Comparison of ENCODE assay signal across 12 cellular contexts in the genomic region with DNA sequence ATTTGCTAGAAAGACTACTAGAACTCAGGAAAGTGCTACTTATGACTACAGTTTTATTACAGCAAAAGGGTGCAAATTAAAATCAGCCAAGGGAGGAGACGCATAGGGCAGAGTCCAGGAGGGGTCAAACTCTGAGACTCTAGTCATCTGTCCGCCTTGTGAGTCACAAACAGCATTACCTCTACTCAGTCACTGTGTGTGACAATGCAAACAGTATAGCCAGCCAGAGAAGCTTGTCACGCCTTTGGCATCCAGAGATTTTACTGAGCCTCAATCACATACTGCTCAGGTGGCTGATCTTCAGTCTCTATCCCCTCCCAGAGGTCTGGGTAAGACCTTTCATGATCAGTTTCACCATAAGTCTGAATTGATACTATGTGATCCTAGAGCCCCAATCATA. TPM values are rescaled to one million over a fixed set of nuclear protein-coding genes. Genes with fewer than 3 reads are reported as not detected.
DNase-seq lines count a peak whose midpoint lies in the region; ATAC-seq and TF ChIP-seq lines count a peak whose summit lies in the region.
"Had no signal": no experiment of that assay in that cellular context is flagged by ENCODE, and none has a peak within 500 bp of the region (broad histone marks: within the 10 kb centered on the region; RNA-seq: fewer than 3 reads in every experiment).

No MANE protein-coding gene starts in this region.

- H3K9me3 ChIP-seq in Peyer's patch (peaks cover 0 to 6% (median 2%) of the 10 kb centered on the region in 4 donors), transverse colon (peaks cover 3 to 7% of the 10 kb centered on the region in 2 donors)
- H3K9me3 ChIP-seq: SJSA1 had no signal

- TF ChIP-seq POLR2A in Peyer's patch (IDR thresholded peaks at IDR 0.05) (no peak), transverse colon (IDR thresholded peaks at IDR 0.05) (no peak)

- in situ Hi-C loops in transverse colon (cut with MboI; ENCODE audit: low pct_ligation_motif_present in 1 of 4, low pct_unique_long_range_greater_than_20kb in 1 of 4, low sequenced_read_pairs in 3 of 4): no loop called here

- 62 to 100% methylated on average over 1 to 3 of the region's 3 CpGs for WGBS in transverse colon (ENCODE audit: low coverage in 1 of 2), 2 donors

- ATAC-seq in left colon: peak; percentile 99

- TF ChIP-seq CTCF in Peyer's patch (IDR thresholded peaks at IDR 0.05): peak in 2 of 6 experiments; percentile 24 to 32
- TF ChIP-seq CTCF in transverse colon (IDR thresholded peaks at IDR 0.05): no peak

- H3K27ac ChIP-seq in Peyer's patch (peak overlapping the region in 3 of 4 donors; percentile 27 to 77 (median 54)), transverse colon (peak overlapping the region; percentile 14 to 67 (median 53))
- H3K27ac ChIP-seq: BLaER1 treated with 17β-estradiol and CSF1 and Interleukin-3, amounts not matched to agents 10 nM and 100 nM; SJSA1 had no signal

- H3K4me1 ChIP-seq in Peyer's patch (no peaks in the 10 kb centered on the region), transverse colon (peaks cover 0 to 5% (median 0%) of the 10 kb centered on the region in 4 donors)
- H3K4me1 ChIP-seq: BLaER1 treated with 17β-estradiol and CSF1 and Interleukin-3, amounts not matched to agents 10 nM and 100 nM; SJSA1 had no signal

- H3K27me3 ChIP-seq in Peyer's patch: no peaks in the 10 kb centered on the region
- no peaks in the 10 kb centered on the region for H3K27me3 ChIP-seq in transverse colon
- H3K27me3 ChIP-seq: BLaER1 treated with 17β-estradiol and CSF1 and Interleukin-3, amounts not matched to agents 10 nM and 100 nM; SJSA1 had no signal

- TF ChIP-seq EP300 in transverse colon (IDR thresholded peaks at IDR 0.05; ENCODE audit: low read depth): no peak

- H3K36me3 ChIP-seq in Peyer's patch (no peaks in the 10 kb centered on the region), transverse colon (no peaks in the 10 kb centered on the region)
- H3K36me3 ChIP-seq: SJSA1 had no signal

- H3K4me3 ChIP-seq in Peyer's patch (no peak overlapping the region), transverse colon (no peak overlapping the region)
- H3K4me3 ChIP-seq: BLaER1 treated with 17β-estradiol and CSF1 and Interleukin-3, amounts not matched to agents 10 nM and 100 nM; SJSA1 had no signal

- DNase-seq in HK-2 (ENCODE audit: unreplicated experiment) (peak; percentile 0), Peyer's patch (peak in 2 of 3 donors; percentile 63 to 81), left colon (peak; percentile 40 to 50), transverse colon (peak; percentile 51), SK-N-DZ (ENCODE audit: low spot score) (no peak), NCI-H82 (lab: John Stamatoyannopoulos, UW) (no peak), NCI-H1092 (lab: John Stamatoyannopoulos, UW) (no peak), GOT3 (lab: John Stamatoyannopoulos, UW) (no peak)
- DNase-seq: GDM1, NCI-H774 had no signal

- intact Hi-C loops in left colon (cut with DNase I, micrococcal nuclease): no loop called here
- intact Hi-C loops in transverse colon (cut with DNase I; ENCODE audit: low total_unique reads): no loop called here

RNA-seq across cellular contexts. Expression of a gene that starts 49.0 kb away (rescaled TPM):
- total RNA-seq in Peyer's patch (not detected), left colon (not detected), transverse colon (not detected)
- not detected in 2 replicates for polyA plus RNA-seq in SK-N-DZ (2014; cell fraction: cytosol; rRNA removed)
- 0.06 TPM in 1 of 2 replicates, not detected in the other for polyA plus RNA-seq in SK-N-DZ (2014; cell fraction: nucleus; rRNA removed)
- total RNA-seq: SJSA1 had no signal

Comparison
In these comparisons a context has a peak if more than half of its experiments do, and no peak if none do; other contexts are left out.
1. DNase-seq: peak in HK-2 (single experiment), Peyer's patch (2 of 3), left colon (2 of 2) and transverse colon (single experiment); none in SK-N-DZ (single experiment), NCI-H82 (single experiment), NCI-H1092 (single experiment) and GOT3 (single experiment).